In the genomic region with DNA sequence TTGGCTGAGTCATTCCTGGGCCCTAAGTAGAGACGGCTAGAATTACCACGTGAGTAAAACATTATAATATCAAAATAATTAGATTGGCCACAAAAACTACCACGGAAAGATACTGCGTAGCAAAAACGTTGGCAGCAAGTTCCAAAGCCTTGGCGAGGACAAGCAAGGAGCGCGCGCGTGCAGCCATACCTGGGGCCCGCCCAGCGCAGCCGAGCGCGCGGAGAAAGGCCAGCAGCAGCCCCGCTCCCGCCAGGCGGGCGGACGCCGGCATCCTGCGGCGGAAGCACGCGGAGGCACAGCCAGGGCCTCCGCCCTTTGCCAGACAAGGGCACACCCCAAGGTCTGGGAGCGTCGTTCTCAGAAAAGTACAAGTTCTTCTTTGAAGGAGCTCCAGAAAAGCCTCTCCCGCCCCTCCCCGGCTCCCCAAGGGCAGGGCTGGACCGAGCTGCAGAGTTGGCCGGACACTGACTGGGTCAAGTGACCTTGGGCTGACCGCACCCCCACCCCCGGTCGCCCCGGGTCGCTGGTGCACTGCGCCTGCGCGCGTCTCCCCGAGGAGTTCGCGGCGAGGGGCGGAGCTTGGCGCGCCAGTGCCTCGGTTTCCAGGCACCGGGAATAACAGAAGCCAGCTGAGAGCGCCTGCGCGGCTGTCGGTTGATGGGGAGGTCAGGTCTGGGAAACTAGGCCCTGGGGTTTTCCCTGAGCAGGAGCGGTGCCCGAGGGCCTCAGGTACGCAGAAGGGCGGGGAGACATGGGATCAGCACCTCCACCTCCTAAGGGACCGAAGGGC, we compare ENCODE assay signal across 8 cellular contexts. TPM values are rescaled to one million over a fixed set of nuclear protein-coding genes. Genes with fewer than 3 reads are reported as not detected.
DNase-seq lines count a peak whose midpoint lies in the region; ATAC-seq lines count a peak whose summit lies in the region.

TSS of gene ZC2HC1C (plus strand) at position 621 of the 790 bp plus-strand sequence. CDS start 933 bp downstream, outside the sequence.

- H3K4me3 ChIP-seq in muscle layer of duodenum (ENCODE audit: low read depth in 1 of 2, low read length in 2 of 2), result peak within 1 kb of the TSS; percentile 57 to 85

- H3K4me1 Mint-ChIP-seq in activated T-helper 1 cell treated with anti-CD3 and anti-CD28 coated beads, Interleukin-12 subunit alpha, Interleukin-12 subunit beta, Interleukin-2, Interleukin-4 antibody, amounts not matched to agents 30 ng/mL and 10 ng/mL and 1 ng/mL, durations not matched to agents 14 hours and 24 hours and 36 hours (ENCODE audit: low read depth), result peaks cover 5% of the 10 kb centered on the region
- peaks cover 3 to 7% of the 10 kb centered on the region in 2 donors for H3K4me1 Mint-ChIP-seq in stimulated activated naive B cell treated with anti-CD40 and anti-IgM and Interleukin-4, amounts not matched to agents 10 μg/mL and 1 μg/mL and 100 μg/mL, for 72 hours

- peaks cover 8 to 20% of the 10 kb centered on the region in 2 donors for H3K4me1 ChIP-seq in muscle layer of duodenum (ENCODE audit: control insufficient read depth in 1 of 2, insufficient read depth in 2 of 2, low read length in 2 of 2)

- no peak within 1 kb of the TSS for H3K4me3 Mint-ChIP-seq in activated T-helper 1 cell treated with anti-CD3 and anti-CD28 coated beads, Interleukin-12 subunit alpha, Interleukin-12 subunit beta, Interleukin-2, Interleukin-4 antibody, amounts not matched to agents 30 ng/mL and 10 ng/mL and 1 ng/mL, durations not matched to agents 14 hours and 24 hours and 36 hours
- peak within 1 kb of the TSS in 1 of 2 donors; percentile 39 for H3K4me3 Mint-ChIP-seq in stimulated activated naive B cell treated with anti-CD40 and anti-IgM and Interleukin-4, amounts not matched to agents 10 μg/mL and 1 μg/mL and 100 μg/mL, for 72 hours

- no peaks in the 10 kb centered on the region for H3K9me3 Mint-ChIP-seq in activated T-helper 1 cell treated with anti-CD3 and anti-CD28 coated beads, Interleukin-12 subunit alpha, Interleukin-12 subunit beta, Interleukin-2, Interleukin-4 antibody, amounts not matched to agents 30 ng/mL and 10 ng/mL and 1 ng/mL, durations not matched to agents 14 hours and 24 hours and 36 hours
- H3K9me3 Mint-ChIP-seq in stimulated activated naive B cell treated with anti-CD40 and anti-IgM and Interleukin-4, amounts not matched to agents 10 μg/mL and 1 μg/mL and 100 μg/mL, for 72 hours, result no peaks in the 10 kb centered on the region

- peak within 1 kb of the TSS; percentile 89 for H3K27ac ChIP-seq in muscle layer of duodenum (ENCODE audit: low read length)

- intact Hi-C loops in activated T-helper 1 cell treated with anti-CD3 and anti-CD28 coated beads, Interleukin-12 subunit alpha, Interleukin-12 subunit beta, Interleukin-2, Interleukin-4 antibody, amounts not matched to agents 30 ng/mL and 10 ng/mL and 1 ng/mL, durations not matched to agents 14 hours and 24 hours and 36 hours (cut with micrococcal nuclease), result loop anchor here (1.0 to 10.0 kb wide), 7 partner anchors 18 to 354 kb away; partner anchors contain the start of genes AREL1, DLST, EIF2B2 and FCF1

- ATAC-seq in GM19372 (IDR thresholded peaks at IDR 0.05; ENCODE audit: low read depth, unreplicated experiment), result peak; percentile 73
- peak; percentile 91 to 93 for ATAC-seq in stimulated activated naive B cell treated with anti-CD40 and anti-IgM and Interleukin-4, amounts not matched to agents 10 μg/mL and 1 μg/mL and 100 μg/mL, for 72 hours (replicated peaks)

- no peaks in the 10 kb centered on the region for H3K9me3 ChIP-seq in muscle layer of duodenum (ENCODE audit: control insufficient read depth in 1 of 2, low read length in 2 of 2)

- H3K36me3 Mint-ChIP-seq in activated T-helper 1 cell treated with anti-CD3 and anti-CD28 coated beads, Interleukin-12 subunit alpha, Interleukin-12 subunit beta, Interleukin-2, Interleukin-4 antibody, amounts not matched to agents 30 ng/mL and 10 ng/mL and 1 ng/mL, durations not matched to agents 14 hours and 24 hours and 36 hours (ENCODE audit: low read depth), result no peaks in the 10 kb centered on the region
- no peaks in the 10 kb centered on the region for H3K36me3 Mint-ChIP-seq in stimulated activated naive B cell treated with anti-CD40 and anti-IgM and Interleukin-4, amounts not matched to agents 10 μg/mL and 1 μg/mL and 100 μg/mL, for 72 hours

- no peaks in the 10 kb centered on the region for H3K27me3 ChIP-seq in muscle layer of duodenum (ENCODE audit: low read depth, low read length)

- H3K36me3 ChIP-seq in muscle layer of duodenum (ENCODE audit: control insufficient read depth in 1 of 2, insufficient read depth in 2 of 2, low read length in 2 of 2), result no peaks in the 10 kb centered on the region

- DNase-seq in C1 segment of cervical spinal cord (lab: John Stamatoyannopoulos, UW) (peak; percentile 46 to 98 (median 93)), HT-29 (ENCODE audit: low spot score) (peak; percentile 89), OCI-M1 (lab: John Stamatoyannopoulos, UW) (peak; percentile 23), fibroblast of gingiva (ENCODE audit: low read depth) (peak; percentile 90)
- peak; percentile 65 for DNase-seq in activated T-helper 1 cell treated with anti-CD3 and anti-CD28 coated beads, Interleukin-12 subunit alpha, Interleukin-12 subunit beta, Interleukin-2, Interleukin-4 antibody, amounts not matched to agents 30 ng/mL and 10 ng/mL and 1 ng/mL, durations not matched to agents 14 hours and 24 hours and 36 hours (ENCODE audit: low spot score)
- DNase-seq in stimulated activated naive B cell treated with anti-CD40 and anti-IgM and Interleukin-4, amounts not matched to agents 10 μg/mL and 1 μg/mL and 100 μg/mL, for 72 hours, result peak; percentile 77

- no peaks in the 10 kb centered on the region for H3K27me3 Mint-ChIP-seq in activated T-helper 1 cell treated with anti-CD3 and anti-CD28 coated beads, Interleukin-12 subunit alpha, Interleukin-12 subunit beta, Interleukin-2, Interleukin-4 antibody, amounts not matched to agents 30 ng/mL and 10 ng/mL and 1 ng/mL, durations not matched to agents 14 hours and 24 hours and 36 hours (ENCODE audit: insufficient read depth)
- H3K27me3 Mint-ChIP-seq in stimulated activated naive B cell treated with anti-CD40 and anti-IgM and Interleukin-4, amounts not matched to agents 10 μg/mL and 1 μg/mL and 100 μg/mL, for 72 hours, result no peaks in the 10 kb centered on the region

- H3K27ac Mint-ChIP-seq in activated T-helper 1 cell treated with anti-CD3 and anti-CD28 coated beads, Interleukin-12 subunit alpha, Interleukin-12 subunit beta, Interleukin-2, Interleukin-4 antibody, amounts not matched to agents 30 ng/mL and 10 ng/mL and 1 ng/mL, durations not matched to agents 14 hours and 24 hours and 36 hours, result peak within 1 kb of the TSS; percentile 66
- peak within 1 kb of the TSS; percentile 90 for H3K27ac Mint-ChIP-seq in stimulated activated naive B cell treated with anti-CD40 and anti-IgM and Interleukin-4, amounts not matched to agents 10 μg/mL and 1 μg/mL and 100 μg/mL, for 72 hours

RNA-seq across cellular contexts. Expression of gene ZC2HC1C, which starts in this region (rescaled TPM):
- total RNA-seq in HT-29 (2014; rRNA removed; shearing (Covaris generic)), result 1.6 and 4.1 TPM in 2 replicates
- total RNA-seq in activated T-helper 1 cell treated with anti-CD3 and anti-CD28 coated beads, Interleukin-12 subunit alpha, Interleukin-12 subunit beta, Interleukin-2, Interleukin-4 antibody, amounts not matched to agents 30 ng/mL and 10 ng/mL and 1 ng/mL, durations not matched to agents 14 hours and 24 hours and 36 hours, result 0.71 and 0.80 TPM in 2 replicates

Comparison
In these comparisons a context has a peak if more than half of its experiments do, and no peak if none do; other contexts are left out.
1. Peak in every context shown above with its lines: DNase-seq, ATAC-seq, H3K4me3 ChIP-seq and H3K27ac ChIP-seq.
2. Peak in DNase-seq in activated T-helper 1 cell treated with anti-CD3 and anti-CD28 coated beads, Interleukin-12 subunit alpha, Interleukin-12 subunit beta, Interleukin-2, Interleukin-4 antibody, amounts not matched to agents 30 ng/mL and 10 ng/mL and 1 ng/mL, durations not matched to agents 14 hours and 24 hours and 36 hours; RNA of the gene not detected or under 1 TPM.
3. DNase-seq: peak in every context shown above with its lines; median percentile 93 in C1 segment of cervical spinal cord; 90 in fibroblast of gingiva; 89 in HT-29; 77 in stimulated activated naive B cell treated with anti-CD40 and anti-IgM and Interleukin-4, amounts not matched to agents 10 μg/mL and 1 μg/mL and 100 μg/mL, for 72 hours; 65 in activated T-helper 1 cell treated with anti-CD3 and anti-CD28 coated beads, Interleukin-12 subunit alpha, Interleukin-12 subunit beta, Interleukin-2, Interleukin-4 antibody, amounts not matched to agents 30 ng/mL and 10 ng/mL and 1 ng/mL, durations not matched to agents 14 hours and 24 hours and 36 hours; 23 in OCI-M1.